ENCODE assay signal across 32 cellular contexts in the genomic region with DNA sequence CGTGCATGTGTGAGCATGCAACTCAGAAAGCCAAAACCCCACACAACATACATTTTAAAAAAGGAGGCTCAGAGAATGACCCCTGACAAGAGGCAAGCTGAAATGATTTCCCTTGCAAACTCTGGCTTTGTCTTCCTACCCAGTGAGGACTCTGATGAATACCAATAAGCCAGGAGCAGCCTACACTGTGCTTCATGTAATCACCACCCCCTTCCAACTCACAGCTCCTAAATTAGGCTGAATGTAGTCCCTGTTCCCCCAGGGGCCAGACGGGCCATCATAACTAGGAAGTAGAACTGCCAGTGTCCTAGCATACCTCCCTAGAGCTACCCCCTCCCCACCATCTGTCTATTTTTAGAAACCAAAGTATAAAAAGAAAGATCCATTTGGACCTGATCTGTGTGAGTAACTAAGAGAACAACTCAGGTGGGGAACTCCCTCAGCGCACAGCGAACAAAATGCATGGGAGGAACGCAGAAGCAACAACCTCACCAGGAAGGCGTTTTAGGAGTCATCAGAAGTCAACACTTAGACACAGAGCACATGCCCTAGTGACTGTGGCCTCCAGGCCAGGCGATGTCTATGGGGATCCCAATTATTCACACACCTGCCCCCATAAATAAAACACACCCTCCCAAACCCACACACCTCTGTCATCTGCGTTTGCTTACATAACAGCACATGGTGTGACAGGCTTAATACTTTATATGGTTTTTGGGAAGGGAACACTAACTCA. TPM values are rescaled to one million over a fixed set of nuclear protein-coding genes. Genes with fewer than 3 reads are reported as not detected.
DNase-seq lines count a peak whose midpoint lies in the region; ATAC-seq and TF ChIP-seq lines count a peak whose summit lies in the region.
"Had no signal": no experiment of that assay in that cellular context is flagged by ENCODE, and none has a peak within 500 bp of the region (broad histone marks: within the 10 kb centered on the region; RNA-seq: fewer than 3 reads in every experiment).

No MANE protein-coding gene starts in this region.

- CTCF ChIA-PET in WTC11 (lab: Charles Lee): interaction anchor here (0.9 kb wide), 1 partner anchor 218 kb away, joined by 3 read pairs; no protein-coding TSS in a partner anchor

- no peak overlapping the region for H3K27ac Mint-ChIP-seq in WTC11
- no peak overlapping the region for H3K27ac Mint-ChIP-seq in activated T-helper 17 cell treated with anti-CD3 and anti-CD28 coated beads, Interleukin-2, amount 50 U/mL, for 72 hours
- H3K27ac Mint-ChIP-seq: activated naive CD4-positive, alpha-beta T cell treated with anti-CD3 and anti-CD28 coated beads, Interleukin-2, amount 10 ng/mL, durations not matched to agents 7 days and 5 days; activated T-helper 1 cell treated with anti-CD3 and anti-CD28 coated beads, Interleukin-12 subunit alpha, Interleukin-12 subunit beta, Interleukin-2, Interleukin-4 antibody, amounts not matched to agents 30 ng/mL and 10 ng/mL and 1 ng/mL, durations not matched to agents 14 hours and 24 hours and 36 hours; CD4-positive, CD25-positive, alpha-beta regulatory T cell; HFFc6; IgD-negative memory B cell; memory B cell; T-helper 1 cell treated with Interleukin-12 subunit alpha and Interleukin-12 subunit beta and Interleukin-4 antibody, amounts not matched to agents 30 μg/mL and 1 μg/mL, for 36 hours had no signal

- peaks cover 49% of the 10 kb centered on the region for H3K27me3 Mint-ChIP-seq in WTC11 (ENCODE audit: low read depth)
- peaks cover 72% of the 10 kb centered on the region for H3K27me3 Mint-ChIP-seq in activated T-helper 17 cell treated with anti-CD3 and anti-CD28 coated beads, Interleukin-2, amount 50 U/mL, for 72 hours

- H3K4me1 ChIP-seq in skeletal muscle satellite cell (ENCODE audit: control insufficient read depth, insufficient read depth, low read length): peaks cover 33% of the 10 kb centered on the region

- no peaks in the 10 kb centered on the region for H3K36me3 Mint-ChIP-seq in WTC11
- no peaks in the 10 kb centered on the region for H3K36me3 Mint-ChIP-seq in activated T-helper 17 cell treated with anti-CD3 and anti-CD28 coated beads, Interleukin-2, amount 50 U/mL, for 72 hours (ENCODE audit: low read depth)
- H3K36me3 Mint-ChIP-seq: activated naive CD4-positive, alpha-beta T cell treated with anti-CD3 and anti-CD28 coated beads, Interleukin-2, amount 10 ng/mL, durations not matched to agents 7 days and 5 days; CD4-positive, CD25-positive, alpha-beta regulatory T cell; IgD-negative memory B cell had no signal

- H3K4me3 ChIP-seq in iPS-18c (ENCODE audit: insufficient read depth, low read depth, low read length): 0 out of 2 replicates have a peak overlapping the region, but pooled peaks have one; percentile 29
- H3K4me3 ChIP-seq in skeletal muscle satellite cell (ENCODE audit: low read length): peak overlapping the region; percentile 73
- H3K4me3 ChIP-seq: adrenal gland, gastrocnemius medialis, PC-9, SK-N-MC, transverse colon had no signal

- peaks cover 60% of the 10 kb centered on the region for H3K4me1 Mint-ChIP-seq in WTC11
- no peaks in the 10 kb centered on the region for H3K4me1 Mint-ChIP-seq in activated T-helper 17 cell treated with anti-CD3 and anti-CD28 coated beads, Interleukin-2, amount 50 U/mL, for 72 hours

- peak overlapping the region; percentile 95 for H3K4me2 ChIP-seq in skeletal muscle satellite cell (ENCODE audit: low read length)
- H3K4me2 ChIP-seq: PC-9 had no signal

- H3K36me3 ChIP-seq in skeletal muscle satellite cell (ENCODE audit: insufficient read depth, low read length): no peaks in the 10 kb centered on the region
- H3K36me3 ChIP-seq: adrenal gland, brain microvascular endothelial cell, gastrocnemius medialis, transverse colon had no signal

- peak; percentile 39 for DNase-seq in NCI-H146 (lab: John Stamatoyannopoulos, UW)
- DNase-seq in NCI-H146 treated with DMSO at 0.1 percent for 48 hours (lab: John Stamatoyannopoulos, UW; ENCODE audit: unreplicated experiment): no peak
- no peak for DNase-seq in WTC11 (ENCODE audit: low spot score)
- DNase-seq in left ventricle myocardium superior: no peak
- DNase-seq: 8988T; activated CD4-positive, alpha-beta T cell treated with anti-CD3 and anti-CD28 coated beads, Interleukin-2, amount 50 U/mL, for 1 hour; activated CD4-positive, CD25-positive, alpha-beta regulatory T cell; activated naive CD4-positive, alpha-beta T cell treated with anti-CD3 and anti-CD28 coated beads, Interleukin-2, amount 10 ng/mL, durations not matched to agents 7 days and 5 days; adrenal gland; brain microvascular endothelial cell; CD4-positive, CD25-positive, alpha-beta regulatory T cell; DMS79 treated with DMSO at 0.1 percent for 48 hours; gastrocnemius medialis; GF-D8; HFFc6; MV-4-11; NCI-H1694; NCI-H2171 treated with DMSO at 0.1 percent for 48 hours; NCI-H510A treated with DMSO at 0.1 percent for 48 hours; PC-9; stimulated activated CD4-positive, alpha-beta T cell treated with anti-CD3 and anti-CD28 coated beads, Interleukin-15, amount 100 ng/mL, for 24 hours; stimulated activated CD4-positive, alpha-beta T cell treated with anti-CD3 and anti-CD28 coated beads, Interleukin-4, amount 100 ng/mL, for 4 hours; transverse colon had no signal

- H3K9me3 Mint-ChIP-seq in WTC11: no peaks in the 10 kb centered on the region
- H3K9me3 Mint-ChIP-seq in activated T-helper 17 cell treated with anti-CD3 and anti-CD28 coated beads, Interleukin-2, amount 50 U/mL, for 72 hours: no peaks in the 10 kb centered on the region
- H3K9me3 Mint-ChIP-seq: activated naive CD4-positive, alpha-beta T cell treated with anti-CD3 and anti-CD28 coated beads, Interleukin-2, amount 10 ng/mL, durations not matched to agents 7 days and 5 days; activated T-helper 1 cell treated with anti-CD3 and anti-CD28 coated beads, Interleukin-12 subunit alpha, Interleukin-12 subunit beta, Interleukin-2, Interleukin-4 antibody, amounts not matched to agents 30 ng/mL and 10 ng/mL and 1 ng/mL, durations not matched to agents 14 hours and 24 hours and 36 hours; HFFc6; T-helper 1 cell treated with Interleukin-12 subunit alpha and Interleukin-12 subunit beta and Interleukin-4 antibody, amounts not matched to agents 30 μg/mL and 1 μg/mL, for 36 hours had no signal

- H3K9ac ChIP-seq in skeletal muscle satellite cell (ENCODE audit: low read depth, low read length): no peak overlapping the region

- no peak for TF ChIP-seq CTCF in WTC11 (IDR thresholded peaks at IDR 0.05)

- H3K4me3 Mint-ChIP-seq in WTC11: no peak overlapping the region
- H3K4me3 Mint-ChIP-seq in activated T-helper 17 cell treated with anti-CD3 and anti-CD28 coated beads, Interleukin-2, amount 50 U/mL, for 72 hours: no peak overlapping the region
- H3K4me3 Mint-ChIP-seq: activated naive CD4-positive, alpha-beta T cell treated with anti-CD3 and anti-CD28 coated beads, Interleukin-2, amount 10 ng/mL, durations not matched to agents 7 days and 5 days; HFFc6; IgD-negative memory B cell; memory B cell had no signal

- POLR2A ChIA-PET in WTC11 (lab: Charles Lee): interaction anchor here (0.7 kb wide), 1 partner anchor 712 kb away, joined by 8 read pairs; no protein-coding TSS in a partner anchor

- ATAC-seq in WTC11 (peak; percentile 7; the same call in 1 of the 2 replicates), left ventricle myocardium superior (no peak), GM21447 (IDR thresholded peaks at IDR 0.05; ENCODE audit: unreplicated experiment) (no peak)
- no peak for ATAC-seq in activated T-helper 17 cell treated with anti-CD3 and anti-CD28 coated beads, Interleukin-2, amount 50 U/mL, for 72 hours (replicated peaks)
- ATAC-seq: gastrocnemius medialis had no signal

- H3K9me3 ChIP-seq in iPS-18c (ENCODE audit: control insufficient read depth, insufficient read depth, low read length) (peaks cover 2% of the 10 kb centered on the region), skeletal muscle satellite cell (replicated peaks; ENCODE audit: low read length) (no peaks in the 10 kb centered on the region)
- H3K9me3 ChIP-seq: adrenal gland, gastrocnemius medialis, transverse colon had no signal

- no peaks in the 10 kb centered on the region for H3K27me3 ChIP-seq in skeletal muscle satellite cell (ENCODE audit: control insufficient read depth, insufficient read depth, low read length)
- H3K27me3 ChIP-seq: adrenal gland, brain microvascular endothelial cell had no signal

- intact Hi-C loops in left ventricle myocardium superior (cut with micrococcal nuclease): no loop called here

TF ChIP-seq in WTC11, 78 proteins besides CTCF, POLR2A, EP300 and RAD21 (continues in another document):
- TF ChIP-seq GABPB1 (CRISPR knock-in tag; IDR thresholded peaks at IDR 0.05) (no peak), JAZF1 (CRISPR knock-in tag; IDR thresholded peaks at IDR 0.05) (no peak), TCF7 (CRISPR knock-in tag; IDR thresholded peaks at IDR 0.05; ENCODE audit: low read depth) (no peak), ZNF232 (CRISPR knock-in tag; IDR thresholded peaks at IDR 0.05) (no peak), IRF1 (CRISPR knock-in tag; IDR thresholded peaks at IDR 0.05) (no peak), IRF2 (CRISPR knock-in tag; IDR thresholded peaks at IDR 0.05; ENCODE audit: borderline replicate concordance, low read depth) (no peak), FOXK1 (CRISPR knock-in tag; IDR thresholded peaks at IDR 0.05) (no peak), NFE2L1 (CRISPR knock-in tag; IDR thresholded peaks at IDR 0.05) (no peak), ZNF121 (CRISPR knock-in tag; IDR thresholded peaks at IDR 0.05) (no peak), NR3C1 (CRISPR knock-in tag; conservative IDR thresholded peaks at IDR 0.05; ENCODE audit: low read depth) (no peak), ZNF423 (CRISPR knock-in tag; IDR thresholded peaks at IDR 0.05) (no peak)

RNA-seq across cellular contexts. Expression of gene DGKI, which starts 1.9 kb away (rescaled TPM):
- 0.30 to 0.79 TPM (median 0.46 TPM) in 3 replicates for total RNA-seq in WTC11 (2021)
- total RNA-seq in skeletal muscle satellite cell (2012; rRNA removed): 6.1 and 12.7 TPM in 2 replicates
- total RNA-seq in left ventricle myocardium superior: 0.47 TPM
- 1 to 10 TPM; 2.0 to 9.2 TPM for total RNA-seq in activated T-helper 17 cell treated with anti-CD3 and anti-CD28 coated beads, Interleukin-2, amount 50 U/mL, for 72 hours
- total RNA-seq: CD4-positive, CD25-positive, alpha-beta regulatory T cell had no signal
